ENCODE assay signal across 17 cellular contexts in the genomic region with DNA sequence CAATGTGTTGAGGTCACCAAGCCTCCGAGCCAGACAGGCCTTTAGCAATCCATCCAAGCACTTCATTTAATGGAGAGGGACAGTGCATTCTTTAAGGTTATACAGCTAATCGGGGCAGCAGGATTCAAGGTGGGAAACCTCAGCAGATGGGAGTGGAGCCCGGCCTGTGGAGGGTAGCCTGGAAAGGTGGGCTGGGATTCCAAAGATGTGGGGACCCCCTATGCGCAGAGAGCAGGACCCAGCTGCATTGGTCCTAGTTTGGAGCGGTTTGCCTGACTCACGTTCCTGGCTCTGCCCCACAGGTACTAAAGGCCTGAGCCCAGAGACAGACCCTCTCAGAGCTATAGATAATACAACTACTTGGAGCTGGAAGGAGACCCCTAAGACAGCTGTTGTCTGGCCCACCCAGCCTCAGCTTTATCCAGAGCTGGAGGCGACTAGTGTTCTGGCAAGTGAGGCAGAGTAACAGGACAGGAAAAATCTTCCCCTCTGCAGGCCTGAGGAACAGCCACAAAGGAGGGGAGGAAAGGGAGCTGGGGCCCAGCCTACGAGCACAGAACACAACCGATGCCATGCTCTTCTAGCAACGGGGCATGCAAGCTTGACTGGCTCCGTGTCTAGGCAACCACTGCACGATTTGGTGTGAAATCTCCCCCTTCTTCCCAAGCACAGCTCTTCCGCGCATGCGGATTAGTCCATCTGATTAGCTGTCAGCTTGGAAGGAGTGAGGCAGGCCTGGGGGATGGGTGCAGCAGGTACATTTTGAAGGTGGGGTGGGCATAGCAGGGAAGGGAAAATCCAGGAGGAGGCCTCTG. TPM values are rescaled to one million over a fixed set of nuclear protein-coding genes. Genes with fewer than 3 reads are reported as not detected.
DNase-seq lines count a peak whose midpoint lies in the region; ATAC-seq lines count a peak whose summit lies in the region.
"Had no signal": no experiment of that assay in that cellular context is flagged by ENCODE, and none has a peak within 500 bp of the region (broad histone marks: within the 10 kb centered on the region; RNA-seq: fewer than 3 reads in every experiment).

No MANE protein-coding gene starts in this region.

- H3K4me1 ChIP-seq in right cardiac atrium (ENCODE audit: control insufficient read depth, insufficient read depth, low read length) (peaks cover 12% of the 10 kb centered on the region), neuron (ENCODE audit: insufficient read depth, low read length) (peaks cover 44% of the 10 kb centered on the region)

- H3K36me3 ChIP-seq in neuron (ENCODE audit: insufficient read depth, low read length) = no peaks in the 10 kb centered on the region

- peak; percentile 54 for DNase-seq in D341Med (ENCODE audit: low spot score)
- DNase-seq in amniotic epithelial cell (ENCODE audit: low read depth) = peak; percentile 3
- no peak for DNase-seq in right cardiac atrium
- DNase-seq in KG1 (lab: John Stamatoyannopoulos, UW) = no peak
- DNase-seq in activated CD4-positive, CD25-positive, alpha-beta regulatory T cell treated with anti-CD3 and anti-CD28 coated beads, Interleukin-2, amount 50 U/mL, for 72 hours = no peak
- DNase-seq: activated CD4-positive, alpha-beta T cell treated with anti-CD3 and anti-CD28 coated beads for 36 hours; activated naive CD4-positive, alpha-beta T cell treated with Interleukin-2 at 50 U/mL for 16 hours; DMS79 treated with DMSO at 0.1 percent for 48 hours; NCI-H69; stimulated activated CD4-positive, alpha-beta T cell treated with anti-CD3 and anti-CD28 coated beads, Interleukin-12 subunit alpha, Interleukin-12 subunit beta, amount 100 ng/mL, for 4 hours had no signal

- H3K27ac ChIP-seq in right cardiac atrium (ENCODE audit: low read length) = peak overlapping the region; percentile 94

- intact Hi-C loops in right cardiac atrium (cut with DNase I) = no loop called here

- H3K9me3 ChIP-seq in right cardiac atrium (ENCODE audit: control insufficient read depth, low read length) = no peaks in the 10 kb centered on the region
- no peaks in the 10 kb centered on the region for H3K9me3 ChIP-seq in neuron (ENCODE audit: low read length)

- no peaks in the 10 kb centered on the region for H3K27me3 ChIP-seq in right cardiac atrium (ENCODE audit: control insufficient read depth, insufficient read depth)
- no peaks in the 10 kb centered on the region for H3K27me3 ChIP-seq in neuron (ENCODE audit: insufficient read depth, low read length)

- H3K4me3 ChIP-seq in right cardiac atrium (ENCODE audit: low read length) = no peak overlapping the region
- no peak overlapping the region for H3K4me3 ChIP-seq in neuron (ENCODE audit: low read length)

- ATAC-seq in right cardiac atrium (peak in 1 of 2 donors; percentile 2), GM21576 (IDR thresholded peaks at IDR 0.05; ENCODE audit: unreplicated experiment) (no peak), HG03097 (IDR thresholded peaks at IDR 0.05; ENCODE audit: low FRiP score, unreplicated experiment) (no peak)
- ATAC-seq: activated CD4-positive, alpha-beta T cell treated with anti-CD3 and anti-CD28 coated beads for 36 hours had no signal

- H2AFZ ChIP-seq in neuron (ENCODE audit: low read depth, low read length) = peak overlapping the region; percentile 7

- WGBS in right cardiac atrium = 48% methylated on average over 15 of the region's 15 CpGs

RNA-seq across cellular contexts. Expression of a gene that starts 1.1 kb away (rescaled TPM):
- 1,000 to 10,000 TPM in 1 of 4 donors, 100 to 1,000 TPM in 3; 461 to 2,251 (median 602) TPM for total RNA-seq in right cardiac atrium
- polyA plus RNA-seq in right cardiac atrium = 1,734 TPM
- total RNA-seq: dermis microvascular lymphatic vessel endothelial cell, mononuclear cell had no signal
- polyA plus RNA-seq: urinary bladder had no signal

RNA-seq across cellular contexts. Expression of a gene that starts 28.5 kb away (rescaled TPM):
- over 10,000 TPM; 12,862 to 15,773 (median 14,347) TPM for total RNA-seq in right cardiac atrium
- polyA plus RNA-seq in right cardiac atrium = 11,120 TPM
- total RNA-seq: dermis microvascular lymphatic vessel endothelial cell, mononuclear cell, SK-MEL-5 had no signal
- polyA plus RNA-seq: urinary bladder had no signal

RNA-seq across cellular contexts. Expression of a gene that starts 33.0 kb away (rescaled TPM):
- 10 to 100 TPM; 19.3 to 23.4 (median 21.8) TPM for total RNA-seq in right cardiac atrium
- polyA plus RNA-seq in right cardiac atrium = 26.8 TPM

RNA-seq across cellular contexts. Expression of a gene that starts 59.7 kb away (rescaled TPM):
- 1 to 10 TPM in 3 of 4 donors, under 1 TPM in 1; 0.36 to 1.4 (median 1.2) TPM for total RNA-seq in right cardiac atrium
- polyA plus RNA-seq in right cardiac atrium = 13.9 TPM
- total RNA-seq: activated CD4-positive, alpha-beta T cell treated with anti-CD3 and anti-CD28 coated beads for 36 hours; dermis microvascular lymphatic vessel endothelial cell; SK-MEL-5 had no signal

Comparison
In these comparisons a context has a peak if more than half of its experiments do, and no peak if none do; other contexts are left out.
1. DNase-seq: peak in D341Med (single experiment) and amniotic epithelial cell (single experiment); none in right cardiac atrium (0 of 3), KG1 (single experiment) and activated CD4-positive, CD25-positive, alpha-beta regulatory T cell treated with anti-CD3 and anti-CD28 coated beads, Interleukin-2, amount 50 U/mL, for 72 hours (single experiment).